Comparison of ENCODE assay signal across 12 cellular contexts in genomic region chr4:182978152-182978827, GRCh38.
A peak's percentile ranks its signal among the peaks of the same experiment; 100 is the strongest.
DNase-seq lines count a peak whose midpoint lies in the region; ATAC-seq and TF ChIP-seq lines count a peak whose summit lies in the region.
"Had no signal": no experiment of that assay in that cellular context is flagged by ENCODE, and none has a peak within 500 bp of the region (broad histone marks: within the 10 kb centered on the region; RNA-seq: fewer than 3 reads in every experiment).

No MANE protein-coding gene starts in this region.

- H4K20me1 ChIP-seq in GM23338 (replicated peaks; ENCODE audit: insufficient read depth): no peaks in the 10 kb centered on the region

- intact Hi-C loops in Calu3 (cut with micrococcal nuclease; ENCODE audit: unreplicated experiment): no loop called here

- H3K9me3 Mint-ChIP-seq in GM23338 (0 out of 3 replicates have a peak, but pooled peaks cover 2% of the 10 kb centered on the region), Calu3 (ENCODE audit: low read depth, unreplicated experiment) (no peaks in the 10 kb centered on the region)

- H3K36me3 Mint-ChIP-seq in GM23338 (ENCODE audit: low read depth) (no peaks in the 10 kb centered on the region), Calu3 (ENCODE audit: insufficient read depth, unreplicated experiment) (peaks cover 6% of the 10 kb centered on the region)

- no peak for DNase-seq in GM23338 (ENCODE audit: low spot score)
- peak; percentile 21 for DNase-seq in mesendoderm
- no peak for DNase-seq in cerebellum (ENCODE audit: low spot score)
- DNase-seq in cerebellar nuclear complex (lab: John Stamatoyannopoulos, UW): no peak
- DNase-seq in COLO668 (lab: John Stamatoyannopoulos, UW; ENCODE audit: unreplicated experiment): no peak
- DNase-seq in Calu3: no peak
- DNase-seq: activated effector memory CD4-positive, alpha-beta T cell treated with Interleukin-2 at 50 U/mL for 16 hours; heart right ventricle; PC-9; sigmoid colon had no signal

- H2AFZ ChIP-seq in GM23338: peak overlapping the region; percentile 43; the same call in 1 of the 2 replicates
- H2AFZ ChIP-seq: PC-9 had no signal

- H4K8ac ChIP-seq in mesendoderm (ENCODE audit: low read depth, low read length): no peak overlapping the region

- TF ChIP-seq CTCF in GM23338 (conservative IDR thresholded peaks at IDR 0.05; ENCODE audit: low read depth in 2 of 2) (no peak), Calu3 (IDR thresholded peaks at IDR 0.05; ENCODE audit: unreplicated experiment) (no peak)

- no peak overlapping the region for H2BK5ac ChIP-seq in mesendoderm (ENCODE audit: low read length)

- H3K4me1 Mint-ChIP-seq in GM23338 (peaks cover 3% of the 10 kb centered on the region; the same call in 1 of the 3 replicates), Calu3 (ENCODE audit: low read depth, unreplicated experiment) (peaks cover 11% of the 10 kb centered on the region)

- H2BK120ac ChIP-seq in mesendoderm (ENCODE audit: low read depth, low read length): no peak overlapping the region

- WGBS in mesendoderm (ENCODE audit: extremely low coverage, insufficient coverage, low lambda C conversion rate): no CpG with 5 or more reads among the region's 8 CpGs

- H3K4me3 ChIP-seq in GM23338: no peak overlapping the region
- no peak overlapping the region for H3K4me3 ChIP-seq in mesendoderm (ENCODE audit: low read length)
- H3K4me3 ChIP-seq: heart right ventricle, PC-9, sigmoid colon had no signal

- H2AK5ac ChIP-seq in mesendoderm (ENCODE audit: low read length): no peak overlapping the region

- no peaks in the 10 kb centered on the region for H3K36me3 ChIP-seq in GM23338 (ENCODE audit: insufficient read depth)
- H3K36me3 ChIP-seq in mesendoderm (ENCODE audit: control insufficient read depth, insufficient read depth, low read length): no peaks in the 10 kb centered on the region
- H3K36me3 ChIP-seq: heart right ventricle, sigmoid colon had no signal

- H3K27ac Mint-ChIP-seq in GM23338 (0 out of 2 replicates have a peak overlapping the region, but pooled peaks have one; percentile 15), Calu3 (ENCODE audit: unreplicated experiment) (no peak overlapping the region)

- H3K27ac ChIP-seq in GM23338 (ENCODE audit: low read depth) (no peak overlapping the region), mesendoderm (ENCODE audit: low read depth, low read length) (no peak overlapping the region)
- H3K27ac ChIP-seq: heart right ventricle, PC-9, sigmoid colon had no signal

- H3K4me1 ChIP-seq in GM23338 (ENCODE audit: insufficient read depth) (no peaks in the 10 kb centered on the region), mesendoderm (ENCODE audit: control insufficient read depth, low read depth, low read length) (no peaks in the 10 kb centered on the region)
- H3K4me1 ChIP-seq: sigmoid colon had no signal

- H3K79me1 ChIP-seq in mesendoderm (ENCODE audit: low read length): no peaks in the 10 kb centered on the region

- no peak overlapping the region for H2BK15ac ChIP-seq in mesendoderm (replicated peaks; ENCODE audit: low read depth)

- H3K4me2 ChIP-seq in GM23338 (no peak overlapping the region), mesendoderm (ENCODE audit: low read length) (no peak overlapping the region)
- H3K4me2 ChIP-seq: PC-9 had no signal

- no peak overlapping the region for H3K9ac ChIP-seq in mesendoderm (ENCODE audit: low read length)

- H3K27me3 ChIP-seq in GM23338 (ENCODE audit: insufficient read depth): no peaks in the 10 kb centered on the region
- H3K27me3 ChIP-seq in mesendoderm (ENCODE audit: insufficient read depth, low read length, poor library complexity): no peaks in the 10 kb centered on the region
- H3K27me3 ChIP-seq: sigmoid colon had no signal

- no peak overlapping the region for H3K18ac ChIP-seq in mesendoderm (ENCODE audit: low read length)

- peaks cover 9% of the 10 kb centered on the region for H3K9me2 ChIP-seq in GM23338 (ENCODE audit: insufficient read depth)

- BruUV-seq in Calu3 (replicated peaks; lab: Mats Ljungman, UMichigan): no TSS peak

- ATAC-seq in GM18861 (IDR thresholded peaks at IDR 0.05; ENCODE audit: unreplicated experiment): peak; percentile 80
- no peak for ATAC-seq in GM23338
- ATAC-seq in HG03575 (IDR thresholded peaks at IDR 0.05; ENCODE audit: extremely low read depth, insufficient number of reproducible peaks, low FRiP score, unreplicated experiment): peak; percentile 71
- ATAC-seq: heart right ventricle had no signal

- no peak overlapping the region for H4K5ac ChIP-seq in mesendoderm (ENCODE audit: low read length)

- H3K4me3 Mint-ChIP-seq in GM23338 (no peak overlapping the region), Calu3 (ENCODE audit: low read depth, unreplicated experiment) (no peak overlapping the region)

- CTCF ChIA-PET in Calu3 (lab: Charles Lee): no interaction called here

- no peaks in the 10 kb centered on the region for H3K79me2 ChIP-seq in GM23338 (replicated peaks; ENCODE audit: insufficient read depth)
- no peaks in the 10 kb centered on the region for H3K79me2 ChIP-seq in mesendoderm (ENCODE audit: control insufficient read depth, insufficient read depth, low read length)

- no peak overlapping the region for H3K56ac ChIP-seq in mesendoderm (ENCODE audit: low read length)

- no peak overlapping the region for H3K23ac ChIP-seq in mesendoderm (ENCODE audit: low read length)

- H3F3A ChIP-seq in GM23338 (replicated peaks; ENCODE audit: low read depth): no peaks in the 10 kb centered on the region

- H3K27me3 Mint-ChIP-seq in GM23338 (ENCODE audit: insufficient read depth, low read depth, poor library complexity) (peaks cover 3% of the 10 kb centered on the region), Calu3 (ENCODE audit: unreplicated experiment) (no peaks in the 10 kb centered on the region)

- H3K4ac ChIP-seq in mesendoderm (ENCODE audit: low read depth, low read length): no peak overlapping the region

TF ChIP-seq in GM23338, 12 proteins besides CTCF, POLR2A, EP300 and RAD21 (continues in another document):
- TF ChIP-seq ZNF114 (CRISPR knock-in tag; IDR thresholded peaks at IDR 0.05): no peak
- TF ChIP-seq REST (IDR thresholded peaks at IDR 0.05; ENCODE audit: unreplicated experiment): no peak
- no peak for TF ChIP-seq NANOG (IDR thresholded peaks at IDR 0.05; ENCODE audit: borderline replicate concordance)
